Comparison of ENCODE assay signal across 15 cellular contexts in the genomic region with DNA sequence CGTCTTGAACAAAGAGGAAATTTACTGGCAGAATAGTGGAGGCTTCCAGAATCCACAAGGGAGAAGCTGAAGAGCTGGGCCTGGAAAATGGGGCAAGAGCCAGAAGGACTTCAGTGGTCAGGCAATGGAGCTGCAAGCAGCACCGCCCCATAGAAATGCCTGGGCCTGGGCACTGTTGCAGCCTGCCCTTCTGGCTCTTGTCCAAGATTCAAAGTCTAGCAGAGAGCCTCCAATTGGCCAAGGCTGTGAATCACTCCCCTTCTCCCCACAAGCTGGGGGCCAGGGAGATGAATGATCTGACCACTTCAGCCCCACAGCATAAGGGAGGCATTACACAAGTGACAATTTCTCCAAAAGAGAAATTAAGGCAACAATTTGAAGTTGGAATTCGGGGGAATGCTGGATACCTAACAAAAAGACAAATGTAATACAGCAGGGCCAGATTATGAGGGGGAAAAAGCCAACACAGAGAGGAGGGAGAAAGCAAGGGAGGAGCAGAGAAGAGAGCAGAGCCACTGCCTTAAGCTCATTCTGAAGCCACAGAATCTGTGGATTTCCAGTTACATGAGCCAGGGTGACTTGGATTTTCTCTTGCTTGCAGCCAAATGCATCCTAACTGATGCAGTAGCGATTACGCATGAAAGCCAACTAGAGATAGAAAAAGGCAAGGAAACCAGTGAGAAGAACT.
DNase-seq lines count a peak whose midpoint lies in the region; ATAC-seq and TF ChIP-seq lines count a peak whose summit lies in the region.
"Had no signal": no experiment of that assay in that cellular context is flagged by ENCODE, and none has a peak within 500 bp of the region (broad histone marks: within the 10 kb centered on the region; RNA-seq: fewer than 3 reads in every experiment).

No MANE protein-coding gene starts in this region.

- H3K4me3 Mint-ChIP-seq in activated CD4-positive, alpha-beta T cell treated with anti-CD3 and anti-CD28 coated beads, Interleukin-2, amount 10 ng/mL, durations not matched to agents 24 days and 14 days, result no peak overlapping the region
- H3K4me3 Mint-ChIP-seq: activated CD4-positive, alpha-beta memory T cell treated with anti-CD3 and anti-CD28 coated beads, Interleukin-2, amount 10 ng/mL, durations not matched to agents 7 days and 5 days; memory B cell had no signal

- peaks cover 1% of the 10 kb centered on the region for H3K27me3 Mint-ChIP-seq in activated CD4-positive, alpha-beta T cell treated with anti-CD3 and anti-CD28 coated beads, Interleukin-2, amount 10 ng/mL, durations not matched to agents 24 days and 14 days
- H3K27me3 Mint-ChIP-seq: memory B cell, progenitor cell of endocrine pancreas had no signal

- in situ Hi-C loops in SK-MEL-5 (cut with HindIII; ENCODE audit: low pct_unique_long_range_greater_than_20kb, low sequenced_read_pairs), result no loop called here

- peak; percentile 14 for ATAC-seq in foreskin keratinocyte
- no peak for ATAC-seq in HG03378 (IDR thresholded peaks at IDR 0.05; ENCODE audit: unreplicated experiment)
- ATAC-seq: GM12878 had no signal

- TF ChIP-seq CTCF in foreskin keratinocyte (conservative IDR thresholded peaks at IDR 0.05), result no peak

- intact Hi-C loops in activated CD4-positive, alpha-beta T cell treated with anti-CD3 and anti-CD28 coated beads, Interleukin-2, amount 10 ng/mL, durations not matched to agents 24 days and 14 days (cut with micrococcal nuclease), result no loop called here

- H3K4me1 Mint-ChIP-seq in activated CD4-positive, alpha-beta T cell treated with anti-CD3 and anti-CD28 coated beads, Interleukin-2, amount 10 ng/mL, durations not matched to agents 24 days and 14 days, result no peaks in the 10 kb centered on the region
- H3K4me1 Mint-ChIP-seq: activated CD4-positive, alpha-beta memory T cell treated with anti-CD3 and anti-CD28 coated beads, Interleukin-2, amount 10 ng/mL, durations not matched to agents 7 days and 5 days had no signal

- H3K9me3 ChIP-seq in subcutaneous abdominal adipose tissue (ENCODE audit: control insufficient read depth in 5 of 5, low read length in 5 of 5), result peaks cover 0 to 8% (median 3%) of the 10 kb centered on the region in 5 donors

- H3K36me3 ChIP-seq in subcutaneous abdominal adipose tissue (ENCODE audit: control insufficient read depth in 5 of 5, insufficient read depth in 5 of 5, low read length in 5 of 5), result no peaks in the 10 kb centered on the region
- H3K36me3 ChIP-seq: heart right ventricle had no signal

- DNase-seq in NCI-H748 (lab: John Stamatoyannopoulos, UW; ENCODE audit: unreplicated experiment) (peak; percentile 21), NCI-H748 treated with DMSO at 0.1 percent for 48 hours (lab: John Stamatoyannopoulos, UW) (no peak), SK-MEL-5 (ENCODE audit: low read depth, low spot score) (peak; percentile 8), foreskin keratinocyte (peak; percentile 40 to 70), epidermal melanocyte (ENCODE audit: insufficient read length, low spot score) (no peak)
- no peak for DNase-seq in activated CD4-positive, alpha-beta T cell treated with anti-CD3 and anti-CD28 coated beads, Interleukin-2, amount 10 ng/mL, durations not matched to agents 24 days and 14 days
- DNase-seq: activated CD4-positive, alpha-beta memory T cell treated with anti-CD3 and anti-CD28 coated beads, Interleukin-2, amount 10 ng/mL, durations not matched to agents 7 days and 5 days; activated naive CD4-positive, alpha-beta T cell treated with anti-CD3 and anti-CD28 coated beads, Interleukin-2, amount 50 U/mL, for 16 hours; heart right ventricle; NCI-H526 treated with DMSO at 0.1 percent for 48 hours had no signal

- H3K27ac ChIP-seq in foreskin keratinocyte (no peak overlapping the region), subcutaneous abdominal adipose tissue (ENCODE audit: low read depth, low read length) (peak overlapping the region; percentile 1)
- H3K27ac ChIP-seq: heart right ventricle had no signal

- no peak overlapping the region for H3K4me3 ChIP-seq in subcutaneous abdominal adipose tissue (ENCODE audit: low read depth in 1 of 5, low read length in 5 of 5)
- H3K4me3 ChIP-seq: GM12878, heart right ventricle had no signal

- peaks cover 8% of the 10 kb centered on the region for H3K9me3 Mint-ChIP-seq in activated CD4-positive, alpha-beta T cell treated with anti-CD3 and anti-CD28 coated beads, Interleukin-2, amount 10 ng/mL, durations not matched to agents 24 days and 14 days

- H3K36me3 Mint-ChIP-seq in activated CD4-positive, alpha-beta T cell treated with anti-CD3 and anti-CD28 coated beads, Interleukin-2, amount 10 ng/mL, durations not matched to agents 24 days and 14 days (ENCODE audit: low read depth), result no peaks in the 10 kb centered on the region

- H3K4me1 ChIP-seq in foreskin keratinocyte (no peaks in the 10 kb centered on the region), subcutaneous abdominal adipose tissue (ENCODE audit: control insufficient read depth in 5 of 5, insufficient read depth in 5 of 5, low read length in 5 of 5) (peaks cover 0 to 17% (median 11%) of the 10 kb centered on the region in 5 donors)
- H3K4me1 ChIP-seq: heart right ventricle had no signal

- H3K27ac Mint-ChIP-seq in activated CD4-positive, alpha-beta T cell treated with anti-CD3 and anti-CD28 coated beads, Interleukin-2, amount 10 ng/mL, durations not matched to agents 24 days and 14 days, result no peak overlapping the region
- H3K27ac Mint-ChIP-seq: activated CD4-positive, alpha-beta memory T cell treated with anti-CD3 and anti-CD28 coated beads, Interleukin-2, amount 10 ng/mL, durations not matched to agents 7 days and 5 days; memory B cell; progenitor cell of endocrine pancreas had no signal

- H3K27me3 ChIP-seq in foreskin keratinocyte (no peaks in the 10 kb centered on the region), subcutaneous abdominal adipose tissue (ENCODE audit: control insufficient read depth in 5 of 5, insufficient read depth in 4 of 5, low read length in 5 of 5) (no peaks in the 10 kb centered on the region)
- H3K27me3 ChIP-seq: heart right ventricle had no signal

- peak overlapping the region in 2 of 5 donors; percentile 24 to 41 for H3K9ac ChIP-seq in subcutaneous abdominal adipose tissue (ENCODE audit: low read length in 5 of 5)

Comparison
In these comparisons a context has a peak if more than half of its experiments do, and no peak if none do; other contexts are left out.
1. DNase-seq: peak in NCI-H748 (single experiment), SK-MEL-5 (single experiment) and foreskin keratinocyte (2 of 2); none in NCI-H748 treated with DMSO at 0.1 percent for 48 hours (single experiment), activated CD4-positive, alpha-beta T cell treated with anti-CD3 and anti-CD28 coated beads, Interleukin-2, amount 10 ng/mL, durations not matched to agents 24 days and 14 days (single experiment) and epidermal melanocyte (single experiment).